Comparison of ENCODE assay signal across 18 cellular contexts in genomic region chr7:106281127-106281526, GRCh38. TPM values are rescaled to one million over a fixed set of nuclear protein-coding genes. Genes with fewer than 3 reads are reported as not detected.
DNase-seq lines count a peak whose midpoint lies in the region; ATAC-seq and TF ChIP-seq lines count a peak whose summit lies in the region.
"Had no signal": no experiment of that assay in that cellular context is flagged by ENCODE, and none has a peak within 500 bp of the region (broad histone marks: within the 10 kb centered on the region; RNA-seq: fewer than 3 reads in every experiment).

No MANE protein-coding gene starts in this region.

- ATAC-seq in GM18861 (IDR thresholded peaks at IDR 0.05; ENCODE audit: unreplicated experiment): no peak
- ATAC-seq in mucosa of descending colon: no peak
- ATAC-seq: effector memory CD8-positive, alpha-beta T cell; pancreas had no signal

- H3K79me2 ChIP-seq in KMS-11 (ENCODE audit: insufficient read depth, low read depth): peaks cover 80% of the 10 kb centered on the region

- H3K36me3 ChIP-seq in KMS-11 (ENCODE audit: insufficient read depth): no peaks in the 10 kb centered on the region; the same call in 1 of the 2 replicates
- peaks cover 75% of the 10 kb centered on the region for H3K36me3 ChIP-seq in neutrophil
- H3K36me3 ChIP-seq in mucosa of descending colon (ENCODE audit: low read depth): no peaks in the 10 kb centered on the region

- H3K9me3 ChIP-seq in neutrophil (peaks cover 7% of the 10 kb centered on the region), mucosa of descending colon (no peaks in the 10 kb centered on the region)
- H3K9me3 ChIP-seq: pancreas had no signal

- 0 out of 2 replicates have a peak, but pooled peaks cover 3% of the 10 kb centered on the region for H4K20me1 ChIP-seq in KMS-11 (ENCODE audit: insufficient read depth)

- 0 out of 2 replicates have a peak overlapping the region, but pooled peaks have one; percentile 79 for H3K4me2 ChIP-seq in KMS-11

- peak overlapping the region; percentile 47 for H3K27ac Mint-ChIP-seq in T-helper 2 cell treated with Interferon-gamma antibody and Interleukin-4, amounts not matched to agents 5 μg/mL and 100 μg/mL, for 36 hours
- peak overlapping the region in 1 of 5 experiments; percentile 14 for H3K27ac Mint-ChIP-seq in brain

- no peak overlapping the region for H2AFZ ChIP-seq in KMS-11 (ENCODE audit: low read depth)

- H3K27me3 Mint-ChIP-seq in T-helper 2 cell treated with Interferon-gamma antibody and Interleukin-4, amounts not matched to agents 5 μg/mL and 100 μg/mL, for 36 hours (ENCODE audit: low read depth): no peaks in the 10 kb centered on the region
- H3K27me3 Mint-ChIP-seq in brain: peaks cover 12% of the 10 kb centered on the region
- H3K27me3 Mint-ChIP-seq: effector memory CD8-positive, alpha-beta T cell; IgD-negative memory B cell had no signal

- intact Hi-C loops in mucosa of descending colon (cut with DNase I, micrococcal nuclease): no loop called here

- peak overlapping the region; percentile 33 for H3K4me3 Mint-ChIP-seq in T-helper 2 cell treated with Interferon-gamma antibody and Interleukin-4, amounts not matched to agents 5 μg/mL and 100 μg/mL, for 36 hours
- peak overlapping the region in 4 of 5 experiments; percentile 25 to 98 (median 63) for H3K4me3 Mint-ChIP-seq in brain
- H3K4me3 Mint-ChIP-seq: effector memory CD8-positive, alpha-beta T cell had no signal

- no peak for DNase-seq in T-helper 2 cell treated with Interferon-gamma antibody and Interleukin-4, amounts not matched to agents 5 μg/mL and 100 μg/mL, for 36 hours (ENCODE audit: low spot score)
- DNase-seq in T-helper 2 cell: no peak
- DNase-seq in hippocampal formation (lab: John Stamatoyannopoulos, UW): no peak
- no peak for DNase-seq in mucosa of descending colon
- DNase-seq: activated CD8-positive, alpha-beta memory T cell treated with anti-CD3 and anti-CD28 coated beads for 24 hours; central memory CD4-positive, alpha-beta T cell; DMS79; effector memory CD8-positive, alpha-beta T cell; foreskin fibroblast; pancreas; stimulated activated CD4-positive, alpha-beta T cell treated with anti-CD3 and anti-CD28 coated beads, Interleukin-4, amount 100 ng/mL, for 1 hour had no signal

- H3K27ac ChIP-seq in KMS-11 (no peak overlapping the region), neutrophil (peak overlapping the region; percentile 96)
- H3K27ac ChIP-seq: 22Rv1, C4-2B had no signal

- H3K27me3 ChIP-seq in KMS-11 (ENCODE audit: insufficient read depth, low read depth): no peaks in the 10 kb centered on the region
- no peaks in the 10 kb centered on the region for H3K27me3 ChIP-seq in neutrophil
- H3K27me3 ChIP-seq: pancreas had no signal

- H3K4me3 ChIP-seq in KMS-11 (IDR thresholded peaks at IDR 0.05; ENCODE audit: insufficient read depth, low read depth, low read length): no peak overlapping the region
- peak overlapping the region; percentile 86 to 89 for H3K4me3 ChIP-seq in neutrophil (ENCODE audit: low read depth in 1 of 2, low read length in 1 of 2)
- no peak overlapping the region for H3K4me3 ChIP-seq in mucosa of descending colon

- peaks cover 51% of the 10 kb centered on the region for H3K4me1 ChIP-seq in KMS-11 (ENCODE audit: low read depth, poor library complexity, severe bottlenecking)
- H3K4me1 ChIP-seq in neutrophil (ENCODE audit: control insufficient read depth in 1 of 2, insufficient read depth in 1 of 2, low read depth in 1 of 2, low read length in 1 of 2): peaks cover 49 to 57% of the 10 kb centered on the region in 2 experiments
- H3K4me1 ChIP-seq in mucosa of descending colon (ENCODE audit: low read depth): no peaks in the 10 kb centered on the region

- H3K36me3 Mint-ChIP-seq in T-helper 2 cell treated with Interferon-gamma antibody and Interleukin-4, amounts not matched to agents 5 μg/mL and 100 μg/mL, for 36 hours (ENCODE audit: low read depth): peaks cover 24% of the 10 kb centered on the region
- H3K36me3 Mint-ChIP-seq in brain: peaks cover 26% of the 10 kb centered on the region

- TF ChIP-seq CTCF in KMS-11 (conservative IDR thresholded peaks at IDR 0.05; ENCODE audit: low read depth, low read length): no peak
- no peak for TF ChIP-seq CTCF in brain (conservative IDR thresholded peaks at IDR 0.05)
- no peak for TF ChIP-seq CTCF in neutrophil (IDR thresholded peaks at IDR 0.05)
- TF ChIP-seq CTCF in mucosa of descending colon (IDR thresholded peaks at IDR 0.05): no peak

- no peak overlapping the region for H3K9ac ChIP-seq in KMS-11

- H3K9me3 Mint-ChIP-seq in T-helper 2 cell treated with Interferon-gamma antibody and Interleukin-4, amounts not matched to agents 5 μg/mL and 100 μg/mL, for 36 hours: no peaks in the 10 kb centered on the region
- H3K9me3 Mint-ChIP-seq in brain: no peaks in the 10 kb centered on the region
- H3K9me3 Mint-ChIP-seq: effector memory CD8-positive, alpha-beta T cell had no signal

- peaks cover 59% of the 10 kb centered on the region for H3K4me1 Mint-ChIP-seq in T-helper 2 cell treated with Interferon-gamma antibody and Interleukin-4, amounts not matched to agents 5 μg/mL and 100 μg/mL, for 36 hours (ENCODE audit: low read depth)
- peaks cover 64% of the 10 kb centered on the region for H3K4me1 Mint-ChIP-seq in brain

RNA-seq across cellular contexts. Expression of gene NAMPT, which starts 3.7 kb away (rescaled TPM):
- 24.2 TPM for polyA plus RNA-seq in brain (ENCODE audit: insufficient read depth, low read depth, low replicate concordance)
- total RNA-seq in mucosa of descending colon: 100 to 1,000 TPM; 102 to 206 (median 118) TPM

Comparison
In these comparisons a context has a peak if more than half of its experiments do, and no peak if none do; other contexts are left out.
1. H3K4me3 ChIP-seq: peak in neutrophil (2 of 2); none in KMS-11 (single experiment) and mucosa of descending colon (single experiment).